Comparison of ENCODE assay signal across 10 cellular contexts in the genomic region with DNA sequence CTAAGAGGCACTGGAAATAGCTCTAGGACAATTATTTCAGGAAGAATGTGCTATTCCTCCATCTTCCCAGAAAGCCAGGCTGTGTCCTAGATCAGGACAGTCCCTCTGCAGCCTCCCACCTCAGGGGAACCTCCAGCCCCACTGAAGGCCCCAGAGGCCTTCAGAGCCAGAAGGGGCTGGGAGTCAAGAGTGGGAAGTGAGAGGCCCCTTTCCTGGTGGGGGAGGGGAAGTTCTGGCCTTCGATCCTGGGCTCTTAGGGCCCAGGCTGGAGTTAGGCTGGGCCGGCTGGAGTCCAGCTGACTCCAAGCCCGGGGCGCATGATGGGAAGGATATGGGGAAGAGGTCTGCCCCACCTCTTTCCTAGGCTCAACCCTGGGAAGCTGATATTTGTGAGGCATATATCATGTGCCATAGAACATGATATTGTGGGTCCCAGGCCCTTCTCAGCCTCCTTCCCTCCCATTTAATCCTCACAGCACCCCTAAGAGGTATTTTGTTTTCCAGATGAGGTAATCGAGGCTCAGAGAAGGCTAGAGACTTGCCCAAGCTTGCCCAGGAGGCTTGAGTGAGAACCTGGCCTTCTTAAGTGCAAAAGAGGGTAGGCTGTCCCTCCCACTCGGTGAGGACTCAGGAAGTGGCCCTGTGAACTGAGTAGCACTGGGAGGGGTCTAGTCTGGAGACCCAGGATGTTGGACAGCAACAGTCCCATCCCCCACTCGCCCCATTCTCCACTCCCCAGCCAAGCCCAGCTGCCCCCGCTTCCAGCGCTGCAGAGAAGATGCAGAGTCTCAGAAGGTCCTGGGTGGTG. TPM values are rescaled to one million over a fixed set of nuclear protein-coding genes. Genes with fewer than 3 reads are reported as not detected.
A peak's percentile ranks its signal among the peaks of the same experiment; 100 is the strongest.
DNase-seq lines count a peak whose midpoint lies in the region; ATAC-seq and TF ChIP-seq lines count a peak whose summit lies in the region.
"Had no signal": no experiment of that assay in that cellular context is flagged by ENCODE, and none has a peak within 500 bp of the region (broad histone marks: within the 10 kb centered on the region; RNA-seq: fewer than 3 reads in every experiment).

No MANE protein-coding gene starts in this region.

- H3K27ac Mint-ChIP-seq in endothelial cell (ENCODE audit: unreplicated experiment) (peak overlapping the region; percentile 36), immature natural killer cell (no peak overlapping the region)

- no peaks in the 10 kb centered on the region for H3K27me3 ChIP-seq in muscle layer of colon (ENCODE audit: control insufficient read depth in 1 of 2, insufficient read depth in 2 of 2, low read length in 2 of 2)

- H3K27ac ChIP-seq in muscle layer of colon (ENCODE audit: low read depth, low read length) = peak overlapping the region; percentile 49

- no peak overlapping the region for H3K9ac ChIP-seq in muscle layer of colon (ENCODE audit: low read length)

- peak overlapping the region; percentile 25 for H3K4me3 Mint-ChIP-seq in endothelial cell (ENCODE audit: unreplicated experiment)
- H3K4me3 Mint-ChIP-seq in immature natural killer cell = no peak overlapping the region

- H3K4me3 ChIP-seq in muscle layer of colon (ENCODE audit: low read depth in 1 of 2, low read length in 2 of 2) = no peak overlapping the region

- peaks cover 44% of the 10 kb centered on the region for H3K4me1 Mint-ChIP-seq in endothelial cell (ENCODE audit: unreplicated experiment)
- H3K4me1 Mint-ChIP-seq in immature natural killer cell = peaks cover 4 to 8% of the 10 kb centered on the region in 2 donors

- peaks cover 28% of the 10 kb centered on the region for H3K4me1 ChIP-seq in muscle layer of colon (ENCODE audit: insufficient read depth, low read length)

- intact Hi-C loops in Right ventricle myocardium inferior (cut with DNase I) = loop anchor here (2.0 to 5.0 kb wide), 3 partner anchors 15 to 58 kb away; no protein-coding TSS in a partner anchor
- intact Hi-C loops in cardiac septum (cut with DNase I) = loop anchor here (2.0 kb wide), 1 partner anchor 61 kb away; no protein-coding TSS in a partner anchor

- H3K36me3 Mint-ChIP-seq in endothelial cell (ENCODE audit: low read depth, unreplicated experiment) = no peaks in the 10 kb centered on the region
- no peaks in the 10 kb centered on the region for H3K36me3 Mint-ChIP-seq in immature natural killer cell

- H3K27me3 Mint-ChIP-seq in endothelial cell (ENCODE audit: unreplicated experiment) (peaks cover 8% of the 10 kb centered on the region), immature natural killer cell (ENCODE audit: low read depth in 3 of 3) (peaks cover 0 to 6% (median 2%) of the 10 kb centered on the region in 3 donors)

- H3K9me3 Mint-ChIP-seq in endothelial cell (ENCODE audit: unreplicated experiment) = no peaks in the 10 kb centered on the region
- H3K9me3 Mint-ChIP-seq in immature natural killer cell = no peaks in the 10 kb centered on the region

- DNase-seq in Right ventricle myocardium inferior (ENCODE audit: missing footprints) = peak; percentile 78
- no peak for DNase-seq in cardiac septum (ENCODE audit: low spot score)
- no peak for DNase-seq in endothelial cell (ENCODE audit: low spot score)
- no peak for DNase-seq in SKM-1 (lab: John Stamatoyannopoulos, UW; ENCODE audit: unreplicated experiment)
- no peak for DNase-seq in immature natural killer cell
- no peak for DNase-seq in AG08396 (ENCODE audit: low spot score)
- DNase-seq: stimulated activated CD4-positive, alpha-beta T cell treated with anti-CD3 and anti-CD28 coated beads, Interleukin-1b, Interleukin-23, amount 100 ng/mL, for 48 hours had no signal

- no peaks in the 10 kb centered on the region for H3K36me3 ChIP-seq in muscle layer of colon (ENCODE audit: insufficient read depth, low read length)

- TF ChIP-seq CTCF in endothelial cell (IDR thresholded peaks at IDR 0.05; ENCODE audit: unreplicated experiment) = no peak

- H3K9me3 ChIP-seq in muscle layer of colon (ENCODE audit: low read length) = no peaks in the 10 kb centered on the region

- ATAC-seq in Right ventricle myocardium inferior (peak; percentile 56), GM21786 (IDR thresholded peaks at IDR 0.05; ENCODE audit: unreplicated experiment) (no peak)

RNA-seq across cellular contexts. Expression of a gene that starts 18.6 kb away (rescaled TPM):
- total RNA-seq in Right ventricle myocardium inferior (269 TPM), cardiac septum (506 TPM), endothelial cell (ENCODE audit: unreplicated experiment) (1,732 TPM)
- polyA plus RNA-seq in immature natural killer cell = under 1 TPM in 1 of 3 donors, not detected in 2; 0.19 TPM

RNA-seq across cellular contexts. Expression of a gene that starts 21.1 kb away (rescaled TPM):
- total RNA-seq in Right ventricle myocardium inferior (not detected), cardiac septum (not detected), endothelial cell (ENCODE audit: unreplicated experiment) (not detected)
- not detected for polyA plus RNA-seq in immature natural killer cell
- total RNA-seq: mononuclear cell had no signal

RNA-seq across cellular contexts. Expression of a gene that starts 45.8 kb away (rescaled TPM):
- not detected for total RNA-seq in Right ventricle myocardium inferior
- total RNA-seq in cardiac septum = not detected
- total RNA-seq in endothelial cell (ENCODE audit: unreplicated experiment) = not detected
- not detected for polyA plus RNA-seq in immature natural killer cell
- total RNA-seq: mononuclear cell had no signal
